8 cellular contexts compared by ENCODE assay signal in genomic region chr10:103661951-103662405, GRCh38.
DNase-seq lines count a peak whose midpoint lies in the region; ATAC-seq and TF ChIP-seq lines count a peak whose summit lies in the region.

No MANE protein-coding gene starts in this region.

- TF ChIP-seq CTCF in right atrium auricular region (IDR thresholded peaks at IDR 0.05) (no peak), brain (conservative IDR thresholded peaks at IDR 0.05) (no peak), vagina (IDR thresholded peaks at IDR 0.05) (no peak), Caco-2 (IDR thresholded peaks at IDR 0.05; ENCODE audit: insufficient read depth in 1 of 2, low read depth in 1 of 2, low read length in 1 of 2, severe bottlenecking in 1 of 2, unreplicated experiment in 1 of 2) (no peak)

- H3K27ac Mint-ChIP-seq in brain (peak overlapping the region in 4 of 5 experiments; percentile 45 to 94 (median 82)), memory B cell (no peak overlapping the region), Caco-2 (ENCODE audit: unreplicated experiment) (no peak overlapping the region)

- POLR2A ChIA-PET in Caco-2 (lab: Charles Lee) = no interaction called here

- H3K27me3 ChIP-seq in right atrium auricular region (no peaks in the 10 kb centered on the region), vagina (no peaks in the 10 kb centered on the region), Caco-2 (replicated peaks; ENCODE audit: control insufficient read depth, insufficient read depth, low read length) (no peaks in the 10 kb centered on the region)

- peaks cover 3% of the 10 kb centered on the region for H3K27me3 Mint-ChIP-seq in brain
- H3K27me3 Mint-ChIP-seq in memory B cell = no peaks in the 10 kb centered on the region
- H3K27me3 Mint-ChIP-seq in Caco-2 (ENCODE audit: insufficient read depth, unreplicated experiment) = no peaks in the 10 kb centered on the region

- CTCF ChIA-PET in Caco-2 (lab: Charles Lee) = interaction anchor here (0.7 kb wide), 1 partner anchor 46 kb away, joined by 4 read pairs; no protein-coding TSS in a partner anchor

- intact Hi-C loops in Right ventricle myocardium inferior (cut with DNase I) (loop anchor here (5.0 kb wide), 1 partner anchor 45 kb away; no protein-coding TSS in a partner anchor), vagina (cut with DNase I) (loop anchor here (1.0 kb wide), 1 partner anchor 45 kb away; no protein-coding TSS in a partner anchor), Caco-2 (cut with micrococcal nuclease; ENCODE audit: unreplicated experiment) (no loop called here)

- H3K36me3 ChIP-seq in right atrium auricular region (peaks cover 17% of the 10 kb centered on the region), vagina (peaks cover 0 to 15% of the 10 kb centered on the region in 2 donors), Caco-2 (ENCODE audit: control insufficient read depth, insufficient read depth, low read length) (no peaks in the 10 kb centered on the region; the same call in 1 of the 2 replicates)

- H3K4me3 ChIP-seq in right atrium auricular region (peak overlapping the region; percentile 27 to 52), vagina (peak overlapping the region; percentile 64 to 68), Caco-2 (ENCODE audit: low read depth, low read length) (no peak overlapping the region)

- H3K27ac ChIP-seq in right atrium auricular region (peak overlapping the region; percentile 90 to 93), vagina (peak overlapping the region; percentile 98)

- H3K36me3 Mint-ChIP-seq in brain = peaks cover 23% of the 10 kb centered on the region
- peaks cover 17% of the 10 kb centered on the region for H3K36me3 Mint-ChIP-seq in memory B cell
- no peaks in the 10 kb centered on the region for H3K36me3 Mint-ChIP-seq in Caco-2 (ENCODE audit: insufficient read depth, unreplicated experiment)

- H3K4me3 Mint-ChIP-seq in brain (peak overlapping the region in 1 of 5 experiments; percentile 75), memory B cell (peak overlapping the region; percentile 27), Caco-2 (ENCODE audit: unreplicated experiment) (no peak overlapping the region)

- BruUV-seq in Caco-2 (replicated peaks; lab: Mats Ljungman, UMichigan) = no TSS peak

- TF ChIP-seq POLR2A in vagina (IDR thresholded peaks at IDR 0.05) = no peak

- H3K9me3 ChIP-seq in right atrium auricular region (no peaks in the 10 kb centered on the region), vagina (no peaks in the 10 kb centered on the region), Caco-2 (no peaks in the 10 kb centered on the region)

- ATAC-seq in Right ventricle myocardium inferior = no peak
- no peak for ATAC-seq in memory B cell (ENCODE audit: low read depth)
- ATAC-seq in HG02588 (IDR thresholded peaks at IDR 0.05; ENCODE audit: unreplicated experiment) = no peak
- no peak for ATAC-seq in GM19467 (IDR thresholded peaks at IDR 0.05; ENCODE audit: unreplicated experiment)

- DNase-seq in right atrium auricular region (ENCODE audit: low spot score) = no peak
- DNase-seq in Right ventricle myocardium inferior (ENCODE audit: missing footprints) = no peak
- no peak for DNase-seq in memory B cell (ENCODE audit: low spot score in 2 of 2)
- no peak for DNase-seq in vagina (ENCODE audit: extremely low spot score in 2 of 2)
- DNase-seq in Caco-2 = no peak

- peaks cover 0 to 72% of the 10 kb centered on the region in 2 donors for H3K4me1 ChIP-seq in right atrium auricular region
- H3K4me1 ChIP-seq in vagina = peaks cover 78% of the 10 kb centered on the region
- H3K4me1 ChIP-seq in Caco-2 = peaks cover 6% of the 10 kb centered on the region; the same call in 1 of the 2 replicates

- peaks cover 61% of the 10 kb centered on the region for H3K4me1 Mint-ChIP-seq in brain
- peaks cover 7% of the 10 kb centered on the region for H3K4me1 Mint-ChIP-seq in memory B cell
- H3K4me1 Mint-ChIP-seq in Caco-2 (ENCODE audit: low read depth, unreplicated experiment) = peaks cover 6% of the 10 kb centered on the region

- peaks cover 0 to 14% (median 4%) of the 10 kb centered on the region in 5 experiments for H3K9me3 Mint-ChIP-seq in brain
- H3K9me3 Mint-ChIP-seq in memory B cell = peaks cover 3% of the 10 kb centered on the region
- no peaks in the 10 kb centered on the region for H3K9me3 Mint-ChIP-seq in Caco-2 (ENCODE audit: unreplicated experiment)

Comparison
In these comparisons a context has a peak if more than half of its experiments do, and no peak if none do; other contexts are left out.
1. H3K27ac Mint-ChIP-seq: peak in brain (4 of 5); none in memory B cell (single experiment) and Caco-2 (single experiment).